ENCODE assay signal across 17 cellular contexts in genomic region chr2:63743170-63743975, GRCh38.
A peak's percentile ranks its signal among the peaks of the same experiment; 100 is the strongest.
DNase-seq lines count a peak whose midpoint lies in the region; ATAC-seq, FAIRE-seq and TF ChIP-seq lines count a peak whose summit lies in the region.
"Had no signal": no experiment of that assay in that cellular context is flagged by ENCODE, and none has a peak within 500 bp of the region (broad histone marks: within the 10 kb centered on the region; RNA-seq: fewer than 3 reads in every experiment).

No MANE protein-coding gene starts in this region.

- intact Hi-C loops in kidney (cut with DNase I), result no loop called here
- intact Hi-C loops in gastrocnemius medialis (cut with DNase I; ENCODE audit: low total_unique reads), result no loop called here

- no peak overlapping the region for H2BK120ac ChIP-seq in mesendoderm (ENCODE audit: low read depth, low read length)

- DNase-seq in DMS 273 (lab: John Stamatoyannopoulos, UW; ENCODE audit: unreplicated experiment), result peak; percentile 35
- DNase-seq in DMS 273 treated with DMSO at 0.1 percent for 48 hours (lab: John Stamatoyannopoulos, UW), result no peak
- peak; percentile 95 for DNase-seq in NCI-H82 (lab: John Stamatoyannopoulos, UW)
- no peak for DNase-seq in kidney
- peak; percentile 40 to 53 for DNase-seq in gastrocnemius medialis
- no peak for DNase-seq in dermis blood vessel endothelial cell
- DNase-seq in mesendoderm, result no peak
- DNase-seq: CD8-positive, alpha-beta memory T cell; HCEC 1CT; Kasumi-1; NCI-H187; Peyer's patch had no signal

- no peak for TF ChIP-seq POLR2A in gastrocnemius medialis (IDR thresholded peaks at IDR 0.05)

- ATAC-seq in gastrocnemius medialis (peak; percentile 92 to 93), HG02970 (IDR thresholded peaks at IDR 0.05; ENCODE audit: low FRiP score, unreplicated experiment) (no peak)
- ATAC-seq: Right ventricle myocardium inferior had no signal

- no peak overlapping the region for H3K56ac ChIP-seq in mesendoderm (ENCODE audit: low read length)

- H3K36me3 ChIP-seq in kidney (ENCODE audit: control insufficient read depth in 1 of 2, insufficient read depth in 2 of 2, low read length in 2 of 2) (no peaks in the 10 kb centered on the region), gastrocnemius medialis (no peaks in the 10 kb centered on the region), mesendoderm (ENCODE audit: control insufficient read depth, insufficient read depth, low read length) (no peaks in the 10 kb centered on the region)
- H3K36me3 ChIP-seq: BLaER1, Peyer's patch had no signal

- FAIRE-seq in kidney (lab: Jason Lieb, UNC), result peak; percentile 6

- no peak overlapping the region for H2AK5ac ChIP-seq in mesendoderm (ENCODE audit: low read length)

- TF ChIP-seq CTCF in kidney (IDR thresholded peaks at IDR 0.05; ENCODE audit: borderline replicate concordance, extremely low read depth, insufficient read depth), result no peak
- no peak for TF ChIP-seq CTCF in gastrocnemius medialis (IDR thresholded peaks at IDR 0.05 in 4 of 5, conservative IDR thresholded peaks at IDR 0.05 in 1 of 5)

- no peak overlapping the region for H3K4ac ChIP-seq in mesendoderm (ENCODE audit: low read depth, low read length)

- no peak overlapping the region for H3K23ac ChIP-seq in mesendoderm (ENCODE audit: low read length)

- H3K4me1 ChIP-seq in kidney (ENCODE audit: control insufficient read depth in 1 of 2, insufficient read depth in 1 of 2, low read depth in 1 of 2, low read length in 2 of 2) (no peaks in the 10 kb centered on the region), gastrocnemius medialis (peaks cover 33 to 37% of the 10 kb centered on the region in 2 donors), mesendoderm (ENCODE audit: control insufficient read depth, low read depth, low read length) (no peaks in the 10 kb centered on the region)
- H3K4me1 ChIP-seq: Peyer's patch had no signal

- no peaks in the 10 kb centered on the region for H3K79me1 ChIP-seq in mesendoderm (ENCODE audit: low read length)

- no peak overlapping the region for H4K5ac ChIP-seq in mesendoderm (ENCODE audit: low read length)

- H3K4me3 ChIP-seq in kidney (ENCODE audit: low read length in 2 of 2) (no peak overlapping the region), gastrocnemius medialis (no peak overlapping the region), mesendoderm (ENCODE audit: low read length) (no peak overlapping the region)
- H3K4me3 ChIP-seq: BLaER1, Peyer's patch had no signal

- no peak overlapping the region for H3K4me2 ChIP-seq in mesendoderm (ENCODE audit: low read length)
- H3K4me2 ChIP-seq: BLaER1 had no signal

- H3K18ac ChIP-seq in mesendoderm (ENCODE audit: low read length), result no peak overlapping the region

- H2BK5ac ChIP-seq in mesendoderm (ENCODE audit: low read length), result no peak overlapping the region

- H3K27ac ChIP-seq in kidney (ENCODE audit: low read depth in 2 of 2, low read length in 2 of 2) (no peak overlapping the region), gastrocnemius medialis (peak overlapping the region; percentile 77 to 86 (median 83)), mesendoderm (ENCODE audit: low read depth, low read length) (no peak overlapping the region)
- H3K27ac ChIP-seq: 22Rv1, BLaER1, HL-60, Peyer's patch had no signal

- in situ Hi-C loops in gastrocnemius medialis (cut with MboI; ENCODE audit: low sequenced_read_pairs in 4 of 4), result no loop called here

- no peak overlapping the region for H2BK15ac ChIP-seq in mesendoderm (replicated peaks; ENCODE audit: low read depth)

- WGBS in mesendoderm (ENCODE audit: extremely low coverage, insufficient coverage, low lambda C conversion rate), result no CpG with 5 or more reads among the region's 2 CpGs

- H3K27me3 ChIP-seq in gastrocnemius medialis, result no peaks in the 10 kb centered on the region
- no peaks in the 10 kb centered on the region for H3K27me3 ChIP-seq in mesendoderm (ENCODE audit: insufficient read depth, low read length, poor library complexity)
- H3K27me3 ChIP-seq: BLaER1, Peyer's patch had no signal

- no peaks in the 10 kb centered on the region for H3K79me2 ChIP-seq in mesendoderm (ENCODE audit: control insufficient read depth, insufficient read depth, low read length)

- H4K8ac ChIP-seq in mesendoderm (ENCODE audit: low read depth, low read length), result no peak overlapping the region

- H3K9ac ChIP-seq in kidney (ENCODE audit: low read length in 2 of 2) (no peak overlapping the region), mesendoderm (ENCODE audit: low read length) (no peak overlapping the region)
- H3K9ac ChIP-seq: BLaER1 had no signal

- H3K9me3 ChIP-seq in kidney (ENCODE audit: control insufficient read depth in 1 of 2, low read length in 2 of 2), result no peaks in the 10 kb centered on the region
- no peaks in the 10 kb centered on the region for H3K9me3 ChIP-seq in gastrocnemius medialis
- H3K9me3 ChIP-seq: Peyer's patch had no signal

Comparison
In these comparisons a context has a peak if more than half of its experiments do, and no peak if none do; other contexts are left out.
1. DNase-seq: peak in DMS 273 (single experiment), NCI-H82 (single experiment) and gastrocnemius medialis (2 of 2); none in DMS 273 treated with DMSO at 0.1 percent for 48 hours (single experiment), kidney (single experiment), dermis blood vessel endothelial cell (single experiment) and mesendoderm (single experiment).
2. H3K27ac ChIP-seq: peak in gastrocnemius medialis (4 of 4); none in kidney (0 of 2) and mesendoderm (single experiment).